11 cellular contexts compared by ENCODE assay signal in the genomic region with DNA sequence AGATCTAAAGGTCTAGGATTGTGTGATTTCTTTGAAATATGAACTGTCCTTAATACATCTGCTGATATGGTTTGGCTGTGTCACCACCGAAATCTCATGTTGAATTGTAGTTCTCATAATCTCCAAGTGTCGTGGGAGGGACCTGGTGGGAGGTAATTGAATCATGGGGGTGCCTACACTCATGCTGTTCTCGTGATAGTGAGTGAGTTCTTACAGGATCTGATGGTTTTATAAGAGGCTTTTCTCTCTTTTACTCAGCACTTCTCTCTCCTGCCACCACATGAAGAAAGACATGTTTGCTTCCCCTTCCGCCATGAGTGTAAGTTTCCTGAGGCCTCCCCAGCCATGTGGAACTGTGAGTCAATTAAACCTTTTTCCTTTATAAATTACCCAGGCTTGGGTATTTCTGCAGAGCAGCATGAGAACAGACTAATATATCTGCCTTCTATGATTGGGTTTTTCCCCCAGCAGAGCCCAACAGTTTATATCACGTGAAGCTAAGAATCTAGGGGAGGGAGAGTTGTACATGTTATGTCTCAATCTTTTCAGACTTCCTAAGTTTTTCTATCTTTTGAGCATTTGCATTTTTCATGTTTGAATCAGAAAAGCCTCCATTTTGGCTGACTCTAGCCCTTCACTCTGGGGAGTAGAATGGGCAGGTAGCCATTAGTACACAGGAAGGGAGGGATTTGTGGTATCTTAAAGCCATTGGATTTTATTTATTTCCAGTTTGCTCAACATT. TPM values are rescaled to one million over a fixed set of nuclear protein-coding genes. Genes with fewer than 3 reads are reported as not detected.
A peak's percentile ranks its signal among the peaks of the same experiment; 100 is the strongest.
DNase-seq lines count a peak whose midpoint lies in the region; ATAC-seq, FAIRE-seq and TF ChIP-seq lines count a peak whose summit lies in the region.
"Had no signal": no experiment of that assay in that cellular context is flagged by ENCODE, and none has a peak within 500 bp of the region (broad histone marks: within the 10 kb centered on the region; RNA-seq: fewer than 3 reads in every experiment).

No MANE protein-coding gene starts in this region.

- H3K4me3 Mint-ChIP-seq in activated naive CD4-positive, alpha-beta T cell treated with anti-CD3 and anti-CD28 coated beads, Interleukin-2, amount 50 U/mL, for 24 hours = peak overlapping the region; percentile 60
- H3K4me3 Mint-ChIP-seq: endodermal cell had no signal

- peak; percentile 76 for DNase-seq in AG08395 (ENCODE audit: low spot score)
- no peak for DNase-seq in GM12891 (ENCODE audit: insufficient read length, low spot score)
- peak; percentile 65 for DNase-seq in osteoblast (ENCODE audit: insufficient read length, low spot score, missing footprints)
- DNase-seq in BE2C = no peak
- DNase-seq in KG1 (lab: John Stamatoyannopoulos, UW) = no peak
- no peak for DNase-seq in effector memory CD4-positive, alpha-beta T cell
- DNase-seq: endodermal cell, kidney glomerular epithelial cell had no signal

- peaks cover 4% of the 10 kb centered on the region for H3K9me3 Mint-ChIP-seq in activated naive CD4-positive, alpha-beta T cell treated with anti-CD3 and anti-CD28 coated beads, Interleukin-2, amount 50 U/mL, for 24 hours

- peaks cover 16% of the 10 kb centered on the region for H3K4me1 Mint-ChIP-seq in activated naive CD4-positive, alpha-beta T cell treated with anti-CD3 and anti-CD28 coated beads, Interleukin-2, amount 50 U/mL, for 24 hours

- peak overlapping the region; percentile 57 for H3K27ac ChIP-seq in osteoblast (ENCODE audit: low read depth, low read length)
- H3K27ac ChIP-seq in effector memory CD4-positive, alpha-beta T cell (ENCODE audit: insufficient read depth, low read length, poor library complexity, severe bottlenecking) = no peak overlapping the region
- H3K27ac ChIP-seq: parathyroid adenoma had no signal

- H3K36me3 Mint-ChIP-seq in activated naive CD4-positive, alpha-beta T cell treated with anti-CD3 and anti-CD28 coated beads, Interleukin-2, amount 50 U/mL, for 24 hours = no peaks in the 10 kb centered on the region

- TF ChIP-seq POLR2A in GM12891 (IDR thresholded peaks at IDR 0.05; ENCODE audit: low read depth, low read length) = no peak

- H3K4me2 ChIP-seq in osteoblast (ENCODE audit: insufficient read depth, low read length) = no peak overlapping the region

- no peak for ATAC-seq in GM18858 (IDR thresholded peaks at IDR 0.05; ENCODE audit: unreplicated experiment)

- H3K4me3 ChIP-seq in osteoblast (ENCODE audit: insufficient read depth, low read length) = no peak overlapping the region
- H3K4me3 ChIP-seq in BE2C (ENCODE audit: low read depth, low read length) = no peak overlapping the region
- no peak overlapping the region for H3K4me3 ChIP-seq in effector memory CD4-positive, alpha-beta T cell (ENCODE audit: insufficient read depth, low read depth, low read length, poor library complexity, severe bottlenecking)

- no peaks in the 10 kb centered on the region for H3K9me3 ChIP-seq in osteoblast (ENCODE audit: low read depth, low read length)
- no peaks in the 10 kb centered on the region for H3K9me3 ChIP-seq in BE2C
- no peaks in the 10 kb centered on the region for H3K9me3 ChIP-seq in effector memory CD4-positive, alpha-beta T cell (ENCODE audit: control insufficient read depth, low read length)

- no peaks in the 10 kb centered on the region for H3K79me2 ChIP-seq in osteoblast (ENCODE audit: insufficient read depth, low read length)
- H3K79me2 ChIP-seq: parathyroid adenoma had no signal

- no peak overlapping the region for H2AFZ ChIP-seq in osteoblast (ENCODE audit: low read length)
- H2AFZ ChIP-seq: parathyroid adenoma had no signal

- H3K27me3 Mint-ChIP-seq in activated naive CD4-positive, alpha-beta T cell treated with anti-CD3 and anti-CD28 coated beads, Interleukin-2, amount 50 U/mL, for 24 hours = peaks cover 10% of the 10 kb centered on the region

- H3K27me3 ChIP-seq in osteoblast (ENCODE audit: insufficient read depth, low read length) (no peaks in the 10 kb centered on the region), BE2C (no peaks in the 10 kb centered on the region)
- H3K27me3 ChIP-seq in effector memory CD4-positive, alpha-beta T cell (replicated peaks; ENCODE audit: control insufficient read depth, insufficient read depth, low read length, poor library complexity, severe bottlenecking) = no peaks in the 10 kb centered on the region

- peak overlapping the region; percentile 97 for H3K27ac Mint-ChIP-seq in activated naive CD4-positive, alpha-beta T cell treated with anti-CD3 and anti-CD28 coated beads, Interleukin-2, amount 50 U/mL, for 24 hours
- H3K27ac Mint-ChIP-seq: endodermal cell had no signal

- H4K20me1 ChIP-seq in osteoblast (ENCODE audit: insufficient read depth, low read length) = no peaks in the 10 kb centered on the region

- peak; percentile 55 for FAIRE-seq in GM12891 (lab: Jason Lieb, UNC)

- H3K36me3 ChIP-seq in osteoblast (ENCODE audit: insufficient read depth, low read length) (no peaks in the 10 kb centered on the region), BE2C (no peaks in the 10 kb centered on the region)
- H3K36me3 ChIP-seq in effector memory CD4-positive, alpha-beta T cell (ENCODE audit: control insufficient read depth, insufficient read depth, low read length) = no peaks in the 10 kb centered on the region

- H3K4me1 ChIP-seq in osteoblast (ENCODE audit: insufficient read depth, low read length) = peaks cover 28% of the 10 kb centered on the region
- H3K4me1 ChIP-seq in BE2C = no peaks in the 10 kb centered on the region
- no peaks in the 10 kb centered on the region for H3K4me1 ChIP-seq in effector memory CD4-positive, alpha-beta T cell (ENCODE audit: control insufficient read depth, insufficient read depth, low read length, poor library complexity, severe bottlenecking)
- H3K4me1 ChIP-seq: parathyroid adenoma had no signal

- TF ChIP-seq CTCF in osteoblast (IDR thresholded peaks at IDR 0.05; ENCODE audit: extremely low read depth, low read depth, low read length) (no peak), BE2C (IDR thresholded peaks at IDR 0.05; ENCODE audit: low read depth, low read length) (no peak)

TF ChIP-seq in GM12891, 5 proteins besides CTCF, POLR2A, EP300 and RAD21:
- TF ChIP-seq POLR2AphosphoS5 (IDR thresholded peaks at IDR 0.05; ENCODE audit: low read depth, low read length) (no peak), PAX5 (IDR thresholded peaks at IDR 0.05; ENCODE audit: insufficient read depth, low read length, severe bottlenecking) (no peak)

RNA-seq across cellular contexts. Expression of gene PLAC1, which starts 58.9 kb away (rescaled TPM):
- polyA plus RNA-seq in GM12891 (2012; ENCODE audit: low read depth, missing spikeins) = 0.14 TPM
- not detected in 2 replicates for total RNA-seq in osteoblast
- 7.8 TPM for polyA plus RNA-seq in BE2C (2012; ENCODE audit: insufficient read depth, insufficient read length, low read depth)
- total RNA-seq: endodermal cell had no signal

Comparison
In these comparisons a context has a peak if more than half of its experiments do, and no peak if none do; other contexts are left out.
1. DNase-seq: peak in AG08395 (single experiment) and osteoblast (single experiment); none in GM12891 (single experiment), BE2C (single experiment), KG1 (single experiment) and effector memory CD4-positive, alpha-beta T cell (0 of 3).